ENCODE assay signal across 1 cellular context in genomic region chr5:141529002-141529401, GRCh38.
TF ChIP-seq lines count a peak whose summit lies in the region.

No MANE protein-coding gene starts in this region.

TF ChIP-seq in SK-N-SH, 30 proteins besides CTCF, POLR2A, EP300 and RAD21:
- 0 out of 2 replicates have a peak, but pooled peaks have one; percentile 35 for TF ChIP-seq YY1 (IDR thresholded peaks at IDR 0.05; ENCODE audit: low read depth)
- TF ChIP-seq JUND (IDR thresholded peaks at IDR 0.05) = peak; percentile 50; the same call in 1 of the 2 replicates
- no peak for TF ChIP-seq USF2 (IDR thresholded peaks at IDR 0.05; ENCODE audit: borderline replicate concordance, low read depth, low read length)
- TF ChIP-seq USF1 (IDR thresholded peaks at IDR 0.05; ENCODE audit: borderline replicate concordance, low read depth) = no peak
- no peak for TF ChIP-seq RCOR1 (IDR thresholded peaks at IDR 0.05; ENCODE audit: low read length)
- no peak for TF ChIP-seq IRF3 (IDR thresholded peaks at IDR 0.05; ENCODE audit: low read depth, low read length)
- TF ChIP-seq NFIC (IDR thresholded peaks at IDR 0.05; ENCODE audit: borderline replicate concordance) = peak; percentile 33; the same call in 1 of the 2 replicates
- no peak for TF ChIP-seq MXI1 (IDR thresholded peaks at IDR 0.05; ENCODE audit: low read depth, low read length)
- TF ChIP-seq MAX (IDR thresholded peaks at IDR 0.05; ENCODE audit: low read depth) = peak; percentile 74
- peak; percentile 80 for TF ChIP-seq PBX3 (IDR thresholded peaks at IDR 0.05)
- TF ChIP-seq FOXJ3 (CRISPR knock-in tag; IDR thresholded peaks at IDR 0.05) = no peak
- TF ChIP-seq GATA2 (CRISPR knock-in tag; IDR thresholded peaks at IDR 0.05) = no peak
- TF ChIP-seq NRF1 (IDR thresholded peaks at IDR 0.05; ENCODE audit: low read depth, low read length) = no peak
- no peak for TF ChIP-seq RFX5 (IDR thresholded peaks at IDR 0.05; ENCODE audit: low read length)
- TF ChIP-seq POLR2AphosphoS5 (IDR thresholded peaks at IDR 0.05; ENCODE audit: low read depth, low read length) = peak; percentile 50; the same call in 1 of the 2 replicates
- peak; percentile 28; the same call in 1 of the 2 replicates for TF ChIP-seq TAF1 (IDR thresholded peaks at IDR 0.05; ENCODE audit: borderline replicate concordance, low read depth, low read length)
- TF ChIP-seq SMC3 (IDR thresholded peaks at IDR 0.05; ENCODE audit: low read depth, low read length) = no peak
- TF ChIP-seq REST (IDR thresholded peaks at IDR 0.05; ENCODE audit: low read depth, low read length) = no peak
- peak; percentile 78 for TF ChIP-seq TCF12 (IDR thresholded peaks at IDR 0.05)
- no peak for TF ChIP-seq EZH2phosphoT487 (IDR thresholded peaks at IDR 0.05; ENCODE audit: borderline replicate concordance, low read depth)
- 0 out of 2 replicates have a peak, but pooled peaks have one; percentile 22 for TF ChIP-seq RXRA (IDR thresholded peaks at IDR 0.05; ENCODE audit: borderline replicate concordance, low read depth)
- TF ChIP-seq TEAD4 (IDR thresholded peaks at IDR 0.05; ENCODE audit: borderline replicate concordance, insufficient read depth) = no peak
- TF ChIP-seq FOXM1 (IDR thresholded peaks at IDR 0.05; ENCODE audit: low read depth) = no peak
- TF ChIP-seq FOSL2 (IDR thresholded peaks at IDR 0.05; ENCODE audit: borderline replicate concordance, low read depth) = peak; percentile 63
- TF ChIP-seq ELF1 (IDR thresholded peaks at IDR 0.05) = no peak
- no peak for TF ChIP-seq GABPA (IDR thresholded peaks at IDR 0.05; ENCODE audit: low read depth)
- TF ChIP-seq ZBTB33 (IDR thresholded peaks at IDR 0.05; ENCODE audit: borderline replicate concordance, low read depth) = no peak
- no peak for TF ChIP-seq SIN3A (IDR thresholded peaks at IDR 0.05; ENCODE audit: borderline replicate concordance, low read depth, low read length)
- no peak for TF ChIP-seq MEF2A (IDR thresholded peaks at IDR 0.05; ENCODE audit: borderline replicate concordance, low read depth)
- no peak for TF ChIP-seq CHD2 (IDR thresholded peaks at IDR 0.05; ENCODE audit: low read length, partially characterized antibody)
